In genomic region chr10:105973912-105974311, GRCh38 we compare ENCODE assay signal across 19 cellular contexts.
DNase-seq lines count a peak whose midpoint lies in the region; ATAC-seq and TF ChIP-seq lines count a peak whose summit lies in the region.
"Had no signal": no experiment of that assay in that cellular context is flagged by ENCODE, and none has a peak within 500 bp of the region (broad histone marks: within the 10 kb centered on the region; RNA-seq: fewer than 3 reads in every experiment).

No MANE protein-coding gene starts in this region.

- peak; percentile 78 for ATAC-seq in GM23338
- no peak for ATAC-seq in PC-3
- no peak for ATAC-seq in GM18907 (IDR thresholded peaks at IDR 0.05; ENCODE audit: unreplicated experiment)
- ATAC-seq: HCT116, Right ventricle myocardium inferior had no signal

- no peaks in the 10 kb centered on the region for H4K20me1 ChIP-seq in GM23338 (replicated peaks; ENCODE audit: insufficient read depth)
- H4K20me1 ChIP-seq in PC-3 (ENCODE audit: low read length), result no peaks in the 10 kb centered on the region

- no peak overlapping the region for H3K14ac ChIP-seq in mesenchymal stem cell (ENCODE audit: low read length in 2 of 2)

- H3K4me3 ChIP-seq in GM23338 (no peak overlapping the region), PC-3 (ENCODE audit: low read length) (no peak overlapping the region; the same call in 1 of the 2 replicates), neuron (ENCODE audit: low read length) (no peak overlapping the region), mesenchymal stem cell (ENCODE audit: insufficient read depth in 1 of 2, low read depth in 1 of 2, low read length in 2 of 2) (no peak overlapping the region)

- H3K9ac ChIP-seq in PC-3 (ENCODE audit: low read length) (no peak overlapping the region), mesenchymal stem cell (ENCODE audit: low read length) (no peak overlapping the region)
- H3K9ac ChIP-seq: KMS-11 had no signal

- no peaks in the 10 kb centered on the region for H3K9me2 ChIP-seq in GM23338 (ENCODE audit: insufficient read depth)
- H3K9me2 ChIP-seq in PC-3 (replicated peaks; ENCODE audit: low read length), result no peaks in the 10 kb centered on the region

- H3K4me1 ChIP-seq in GM23338 (ENCODE audit: insufficient read depth) (peaks cover 18% of the 10 kb centered on the region), PC-3 (ENCODE audit: insufficient read depth, low read length) (peaks cover 4% of the 10 kb centered on the region; the same call in 1 of the 2 replicates), neuron (ENCODE audit: insufficient read depth, low read length) (peaks cover 17% of the 10 kb centered on the region), mesenchymal stem cell (ENCODE audit: control insufficient read depth, insufficient read depth, low read depth, low read length) (no peaks in the 10 kb centered on the region)

- TF ChIP-seq CTCF in GM23338 (conservative IDR thresholded peaks at IDR 0.05; ENCODE audit: low read depth in 2 of 2), result no peak
- TF ChIP-seq CTCF in PC-3 (conservative IDR thresholded peaks at IDR 0.05; ENCODE audit: low read depth, low read length), result no peak
- TF ChIP-seq CTCF in endothelial cell (IDR thresholded peaks at IDR 0.05; ENCODE audit: unreplicated experiment), result no peak

- H2AFZ ChIP-seq in GM23338 (peak overlapping the region; percentile 67; the same call in 1 of the 2 replicates), PC-3 (ENCODE audit: low read length) (0 out of 2 replicates have a peak overlapping the region, but pooled peaks have one; percentile 45), neuron (ENCODE audit: low read depth, low read length) (peak overlapping the region; percentile 70), mesenchymal stem cell (ENCODE audit: low read depth, low read length) (no peak overlapping the region)

- H3K4me2 ChIP-seq in GM23338, result peak overlapping the region; percentile 18
- H3K4me2 ChIP-seq in PC-3 (ENCODE audit: low read length), result no peak overlapping the region
- no peak overlapping the region for H3K4me2 ChIP-seq in mesenchymal stem cell (ENCODE audit: low read length, poor library complexity, severe bottlenecking)
- H3K4me2 ChIP-seq: KMS-11 had no signal

- 79% methylated on average over 5 of the region's 5 CpGs for whole genome bisulfite sequencing in mesenchymal stem cell

- H2BK120ac ChIP-seq in mesenchymal stem cell (ENCODE audit: low read depth, low read length), result no peak overlapping the region

- H3K79me1 ChIP-seq in mesenchymal stem cell (replicated peaks; ENCODE audit: low read length, poor library complexity, severe bottlenecking), result no peaks in the 10 kb centered on the region

- H3K23ac ChIP-seq in mesenchymal stem cell (ENCODE audit: low read length in 2 of 2), result no peak overlapping the region

- H3K36me3 ChIP-seq in GM23338 (ENCODE audit: insufficient read depth) (no peaks in the 10 kb centered on the region), PC-3 (ENCODE audit: low read depth, low read length) (no peaks in the 10 kb centered on the region), neuron (ENCODE audit: insufficient read depth, low read length) (no peaks in the 10 kb centered on the region), mesenchymal stem cell (ENCODE audit: control insufficient read depth in 1 of 2, insufficient read depth in 2 of 2, low read depth in 1 of 2, low read length in 2 of 2) (no peaks in the 10 kb centered on the region)

- H2BK12ac ChIP-seq in mesenchymal stem cell (ENCODE audit: low read length in 2 of 2), result no peak overlapping the region

- H3K4me3 Mint-ChIP-seq in GM23338, result no peak overlapping the region
- H3K4me3 Mint-ChIP-seq in endothelial cell (ENCODE audit: unreplicated experiment), result no peak overlapping the region
- H3K4me3 Mint-ChIP-seq: CD4-positive, CD25-positive, alpha-beta regulatory T cell had no signal

- H3K36me3 Mint-ChIP-seq in GM23338 (ENCODE audit: low read depth), result no peaks in the 10 kb centered on the region
- H3K36me3 Mint-ChIP-seq in endothelial cell (ENCODE audit: low read depth, unreplicated experiment), result no peaks in the 10 kb centered on the region
- H3K36me3 Mint-ChIP-seq: CD4-positive, CD25-positive, alpha-beta regulatory T cell had no signal

- no peak overlapping the region for H2BK5ac ChIP-seq in mesenchymal stem cell (ENCODE audit: low read depth, low read length, poor library complexity, severe bottlenecking)

- POLR2A ChIA-PET in PC-3 (lab: Charles Lee; ENCODE audit: unreplicated experiment), result no interaction called here

- H3K27ac ChIP-seq in GM23338 (ENCODE audit: low read depth) (no peak overlapping the region), PC-3 (ENCODE audit: low read length) (no peak overlapping the region), mesenchymal stem cell (ENCODE audit: low read length, poor library complexity, severe bottlenecking) (no peak overlapping the region)
- H3K27ac ChIP-seq: GM23248, KMS-11 had no signal

- H3K4me1 Mint-ChIP-seq in GM23338 (peaks cover 34% of the 10 kb centered on the region), endothelial cell (ENCODE audit: unreplicated experiment) (peaks cover 24% of the 10 kb centered on the region)
- H3K4me1 Mint-ChIP-seq: CD4-positive, CD25-positive, alpha-beta regulatory T cell had no signal

- H4K91ac ChIP-seq in mesenchymal stem cell (ENCODE audit: low read length), result no peak overlapping the region

- H3K9me3 ChIP-seq in PC-3 (ENCODE audit: low read length), result no peaks in the 10 kb centered on the region
- H3K9me3 ChIP-seq in neuron (ENCODE audit: low read length), result no peaks in the 10 kb centered on the region
- no peaks in the 10 kb centered on the region for H3K9me3 ChIP-seq in mesenchymal stem cell (ENCODE audit: control insufficient read depth, low read length)

- intact Hi-C loops in PC-3 (cut with micrococcal nuclease), result no loop called here

- no peak overlapping the region for H2BK15ac ChIP-seq in mesenchymal stem cell (ENCODE audit: low read depth, poor library complexity, severe bottlenecking)

- H2AK5ac ChIP-seq in mesenchymal stem cell (ENCODE audit: low read length, severe bottlenecking), result no peak overlapping the region

- CTCF ChIA-PET in PC-3 (lab: Charles Lee), result interaction anchor here (0.6 kb wide), 1 partner anchor 157 kb away, joined by 3 read pairs; no protein-coding TSS in a partner anchor

- no peak overlapping the region for H3K18ac ChIP-seq in mesenchymal stem cell (ENCODE audit: low read depth in 1 of 2, low read length in 2 of 2)

- H3K79me2 ChIP-seq in GM23338 (replicated peaks; ENCODE audit: insufficient read depth) (no peaks in the 10 kb centered on the region), PC-3 (ENCODE audit: low read length) (no peaks in the 10 kb centered on the region)

- DNase-seq in GM23338 (ENCODE audit: low spot score) (no peak), PC-3 (no peak), endothelial cell (ENCODE audit: low spot score) (no peak), NCI-H2107 (lab: John Stamatoyannopoulos, UW) (no peak), mesenchymal stem cell (no peak), foreskin melanocyte (no peak)
- DNase-seq: CD4-positive, CD25-positive, alpha-beta regulatory T cell; DMS79 treated with DMSO at 0.1 percent for 48 hours; GM23248; IMR-90; NCI-H1105; NCI-H187; NCI-H2227 treated with DMSO at 0.1 percent for 48 hours; NCI-H510A treated with DMSO at 0.1 percent for 48 hours had no signal

- H3K27me3 ChIP-seq in GM23338 (ENCODE audit: insufficient read depth), result no peaks in the 10 kb centered on the region
- no peaks in the 10 kb centered on the region for H3K27me3 ChIP-seq in PC-3 (ENCODE audit: low read length)
- H3K27me3 ChIP-seq in neuron (ENCODE audit: insufficient read depth, low read length), result no peaks in the 10 kb centered on the region
- no peaks in the 10 kb centered on the region for H3K27me3 ChIP-seq in mesenchymal stem cell (ENCODE audit: control insufficient read depth in 1 of 2, insufficient read depth in 1 of 2, low read length in 2 of 2)

- H3F3A ChIP-seq in GM23338 (replicated peaks; ENCODE audit: low read depth), result no peaks in the 10 kb centered on the region
- H3F3A ChIP-seq in PC-3 (ENCODE audit: low read length, unreplicated experiment), result no peaks in the 10 kb centered on the region

- no peak overlapping the region for H3K4ac ChIP-seq in mesenchymal stem cell (ENCODE audit: low read depth in 1 of 2, low read length in 2 of 2)

- no TSS peak for BruUV-seq in PC-3 (replicated peaks; lab: Mats Ljungman, UMichigan)

- H3K27me3 Mint-ChIP-seq in GM23338 (ENCODE audit: insufficient read depth, low read depth, poor library complexity), result no peaks in the 10 kb centered on the region
- H3K27me3 Mint-ChIP-seq in endothelial cell (ENCODE audit: unreplicated experiment), result no peaks in the 10 kb centered on the region
- H3K27me3 Mint-ChIP-seq: CD4-positive, CD25-positive, alpha-beta regulatory T cell had no signal

- H4K8ac ChIP-seq in mesenchymal stem cell (ENCODE audit: low read length), result no peak overlapping the region

- H3K9me3 Mint-ChIP-seq in GM23338, result no peaks in the 10 kb centered on the region
- H3K9me3 Mint-ChIP-seq in endothelial cell (ENCODE audit: unreplicated experiment), result no peaks in the 10 kb centered on the region

- H3K27ac Mint-ChIP-seq in GM23338 (no peak overlapping the region; the same call in 1 of the 2 replicates), endothelial cell (ENCODE audit: unreplicated experiment) (peak overlapping the region; percentile 58)
- H3K27ac Mint-ChIP-seq: CD4-positive, CD25-positive, alpha-beta regulatory T cell had no signal

TF ChIP-seq in GM23338, 12 proteins besides CTCF, POLR2A, EP300 and RAD21 (continues in another document):
- no peak for TF ChIP-seq NANOG (IDR thresholded peaks at IDR 0.05; ENCODE audit: borderline replicate concordance)
- TF ChIP-seq ZNF114 (CRISPR knock-in tag; IDR thresholded peaks at IDR 0.05), result no peak
